8 cellular contexts compared by ENCODE assay signal in the genomic region with DNA sequence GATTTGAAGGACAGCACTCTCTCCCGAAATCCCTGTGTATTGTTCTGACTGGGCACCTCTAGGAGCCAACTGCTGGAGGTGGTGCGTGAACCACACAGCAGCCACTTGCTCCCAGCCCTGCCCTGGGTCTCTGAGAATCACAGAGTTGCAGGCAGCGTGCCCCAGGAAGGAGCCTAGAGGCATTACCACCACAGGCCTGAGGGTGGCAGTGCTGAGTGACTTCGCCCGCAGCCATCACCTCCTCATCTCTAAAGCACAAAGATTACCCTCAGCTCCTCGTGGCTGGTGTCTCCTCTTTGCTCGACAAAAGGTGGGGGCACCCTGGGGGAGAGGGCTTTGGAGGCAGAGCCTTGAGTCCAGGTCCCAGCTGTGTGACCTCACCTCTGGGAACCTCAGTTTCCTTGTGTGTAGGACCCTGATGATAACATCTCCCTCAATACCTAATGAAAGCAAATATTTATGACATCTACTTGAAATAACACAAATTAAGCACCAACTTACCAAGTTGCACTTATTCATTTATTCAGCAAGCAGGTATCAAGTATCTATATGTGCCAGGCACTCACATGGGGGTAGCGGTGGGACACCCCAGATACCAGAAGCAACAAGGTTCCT.
A peak's percentile ranks its signal among the peaks of the same experiment; 100 is the strongest.
DNase-seq lines count a peak whose midpoint lies in the region; ATAC-seq and TF ChIP-seq lines count a peak whose summit lies in the region.

No MANE protein-coding gene starts in this region.

- intact Hi-C loops in upper lobe of right lung (cut with DNase I): loop anchor here (10.0 kb wide), 1 partner anchor 118 kb away; no protein-coding TSS in a partner anchor

- peak; percentile 81 for TF ChIP-seq CTCF in GM13976 (IDR thresholded peaks at IDR 0.05; ENCODE audit: borderline replicate concordance, control extremely low read depth, extremely low read depth, insufficient read depth, missing control alignments)
- TF ChIP-seq CTCF in fibroblast of lung (conservative IDR thresholded peaks at IDR 0.05 in 1 of 2, IDR thresholded peaks at IDR 0.05 in 1 of 2; ENCODE audit: low read depth in 1 of 2, low read length in 2 of 2): peak; percentile 70 to 91
- peak; percentile 77 for TF ChIP-seq CTCF in upper lobe of right lung (IDR thresholded peaks at IDR 0.05)

- H3K27ac ChIP-seq in fibroblast of lung (ENCODE audit: insufficient read depth, low read length): no peak overlapping the region
- no peak overlapping the region for H3K27ac ChIP-seq in upper lobe of right lung

- DNase-seq in 8988T: peak; percentile 66
- peak; percentile 79 for DNase-seq in GM13976 (ENCODE audit: low spot score)
- peak; percentile 33 for DNase-seq in NT2/D1 (ENCODE audit: low read depth, low spot score)
- DNase-seq in activated T-cell treated with anti-CD3 and anti-CD28 coated beads, Interleukin-2, amount 50 U/mL, for 1 hour: peak; percentile 65
- DNase-seq in fibroblast of lung (ENCODE audit: low read depth in 2 of 2): peak in 1 of 2 donors; percentile 41
- peak in 36 of 56 donors; percentile 9 to 77 (median 40) for DNase-seq in nucleus accumbens (lab: John Stamatoyannopoulos, UW)
- no peak for DNase-seq in upper lobe of right lung
- DNase-seq in NCI-H2081 treated with DMSO at 0.1 percent for 48 hours (lab: John Stamatoyannopoulos, UW): no peak

- H3K36me3 ChIP-seq in NT2/D1 (ENCODE audit: insufficient read depth, insufficient read length, low read length) (no peaks in the 10 kb centered on the region), fibroblast of lung (ENCODE audit: control insufficient read depth, insufficient read depth, low read length) (no peaks in the 10 kb centered on the region), upper lobe of right lung (no peaks in the 10 kb centered on the region)

- in situ Hi-C loops in GM13976 (cut with MboI; ENCODE audit: low sequenced_read_pairs, unreplicated experiment): loop anchor here (10.0 kb wide), 1 partner anchor 118 kb away; no protein-coding TSS in a partner anchor

- H3K9me3 ChIP-seq in NT2/D1 (ENCODE audit: insufficient read depth, low read length): no peaks in the 10 kb centered on the region
- H3K9me3 ChIP-seq in fibroblast of lung (ENCODE audit: control insufficient read depth, insufficient read depth, low read depth, low read length): no peaks in the 10 kb centered on the region
- H3K9me3 ChIP-seq in upper lobe of right lung: no peaks in the 10 kb centered on the region

- H3K9ac ChIP-seq in NT2/D1 (ENCODE audit: insufficient read length, low read depth) (no peak overlapping the region), fibroblast of lung (ENCODE audit: insufficient read depth, low read length) (no peak overlapping the region)

- no peak overlapping the region for H3K4me2 ChIP-seq in fibroblast of lung (ENCODE audit: extremely low read depth, insufficient read depth, low read length)

- H3K27me3 ChIP-seq in NT2/D1 (ENCODE audit: insufficient read depth, insufficient read length) (peaks cover 18% of the 10 kb centered on the region), fibroblast of lung (ENCODE audit: control insufficient read depth, insufficient read depth, low read length) (peaks cover 11% of the 10 kb centered on the region), upper lobe of right lung (peaks cover 27% of the 10 kb centered on the region)

- H3K4me3 ChIP-seq in NT2/D1 (ENCODE audit: insufficient read length, low read depth): no peak overlapping the region
- H3K4me3 ChIP-seq in fibroblast of lung (replicated peaks in 1 of 4; ENCODE audit: control extremely low read depth in 1 of 4, insufficient read depth in 1 of 4, low read depth in 3 of 4, low read length in 4 of 4): no peak overlapping the region
- H3K4me3 ChIP-seq in upper lobe of right lung: no peak overlapping the region

- peak; percentile 78 for ATAC-seq in upper lobe of right lung

- no peak overlapping the region for H2AFZ ChIP-seq in fibroblast of lung (ENCODE audit: low read length)

- H4K20me1 ChIP-seq in fibroblast of lung (ENCODE audit: control insufficient read depth, extremely low read depth, insufficient read depth, low read length): no peaks in the 10 kb centered on the region

- no peaks in the 10 kb centered on the region for H3K79me2 ChIP-seq in fibroblast of lung (ENCODE audit: control insufficient read depth, insufficient read depth, low read length)

- H3K4me1 ChIP-seq in NT2/D1 (ENCODE audit: insufficient read depth, insufficient read length) (peaks cover 9% of the 10 kb centered on the region), fibroblast of lung (ENCODE audit: control insufficient read depth, extremely low read depth, insufficient read depth, low read length) (peaks cover 17% of the 10 kb centered on the region), upper lobe of right lung (no peaks in the 10 kb centered on the region)

Comparison
In these comparisons a context has a peak if more than half of its experiments do, and no peak if none do; other contexts are left out.
1. DNase-seq: peak in 8988T (single experiment), GM13976 (single experiment), NT2/D1 (single experiment), activated T-cell treated with anti-CD3 and anti-CD28 coated beads, Interleukin-2, amount 50 U/mL, for 1 hour (single experiment) and nucleus accumbens (36 of 56); none in upper lobe of right lung (single experiment) and NCI-H2081 treated with DMSO at 0.1 percent for 48 hours (single experiment).
2. Peak in every context shown above with its lines, with median percentiles within 50 percentile points of each other: CTCF ChIP-seq.